ENCODE assay signal across 8 cellular contexts in genomic region chr9:128947423-128948310, GRCh38. TPM values are rescaled to one million over a fixed set of nuclear protein-coding genes. Genes with fewer than 3 reads are reported as not detected.
DNase-seq lines count a peak whose midpoint lies in the region; ATAC-seq and TF ChIP-seq lines count a peak whose summit lies in the region.

DOLK (minus strand) TSS chr9:128947603; CDS start chr9:128947303, 300 bp downstream.
NUP188 (plus strand) TSS chr9:128947699; CDS start chr9:128947720, 21 bp downstream.

- peak within 1 kb of the TSS; percentile 82 for H3K27ac ChIP-seq in Panc1 (ENCODE audit: low read length)
- peak within 1 kb of the TSS; percentile 96 for H3K27ac ChIP-seq in muscle layer of duodenum (ENCODE audit: low read length)

- H3K4me1 Mint-ChIP-seq in activated T-cell treated with anti-CD3 and anti-CD28 coated beads, Interleukin-2, amount 50 U/mL, for 4 hours (ENCODE audit: low read depth): peaks cover 25% of the 10 kb centered on the region

- ATAC-seq in GM21619 (IDR thresholded peaks at IDR 0.05; ENCODE audit: unreplicated experiment) (peak; percentile 69), Panc1 (peak; percentile 92), esophagus mucosa (peak; percentile 90)
- ATAC-seq in activated T-cell treated with anti-CD3 and anti-CD28 coated beads, Interleukin-2, amount 50 U/mL, for 4 hours: peak; percentile 85 to 87

- in situ Hi-C loops in Panc1 (cut with HindIII; ENCODE audit: low pct_unique_long_range_greater_than_20kb, low sequenced_read_pairs): no loop called here

- H3K36me3 ChIP-seq in Panc1 (ENCODE audit: control insufficient read depth, insufficient read depth, low read length) (no peaks in the 10 kb centered on the region), muscle layer of duodenum (ENCODE audit: control insufficient read depth in 1 of 2, insufficient read depth in 2 of 2, low read length in 2 of 2) (peaks cover 10 to 13% of the 10 kb centered on the region in 2 donors)

- no peaks in the 10 kb centered on the region for H3K27me3 Mint-ChIP-seq in activated T-cell treated with anti-CD3 and anti-CD28 coated beads, Interleukin-2, amount 50 U/mL, for 4 hours (ENCODE audit: low read depth)

- peak within 1 kb of the TSS; percentile 90 for H3K4me3 Mint-ChIP-seq in activated T-cell treated with anti-CD3 and anti-CD28 coated beads, Interleukin-2, amount 50 U/mL, for 4 hours

- peaks cover 12% of the 10 kb centered on the region for H3K36me3 Mint-ChIP-seq in activated T-cell treated with anti-CD3 and anti-CD28 coated beads, Interleukin-2, amount 50 U/mL, for 4 hours (ENCODE audit: insufficient read depth)

- CTCF ChIA-PET in Panc1 (lab: Charles Lee): interaction anchor here (0.7 kb wide), 1 partner anchor 101 kb away, joined by 5 read pairs; no protein-coding TSS in a partner anchor

- no peaks in the 10 kb centered on the region for H3K27me3 ChIP-seq in Panc1 (ENCODE audit: control insufficient read depth, insufficient read depth, low read length)
- H3K27me3 ChIP-seq in muscle layer of duodenum (ENCODE audit: low read depth, low read length): no peaks in the 10 kb centered on the region

- H3K9me3 Mint-ChIP-seq in activated T-cell treated with anti-CD3 and anti-CD28 coated beads, Interleukin-2, amount 50 U/mL, for 4 hours: no peaks in the 10 kb centered on the region

- peak within 1 kb of the TSS; percentile 72 for H3K4me3 ChIP-seq in Jurkat, Clone E6-1 (ENCODE audit: low read length)
- H3K4me3 ChIP-seq in Panc1 (ENCODE audit: low read depth in 2 of 2, low read length in 2 of 2): peak within 1 kb of the TSS; percentile 87 to 91
- peak within 1 kb of the TSS; percentile 91 to 93 for H3K4me3 ChIP-seq in muscle layer of duodenum (ENCODE audit: low read depth in 1 of 2, low read length in 2 of 2)

- intact Hi-C loops in Panc1 (cut with micrococcal nuclease; ENCODE audit: unreplicated experiment): no loop called here

- H3K4me1 ChIP-seq in Panc1 (ENCODE audit: control insufficient read depth, insufficient read depth, low read length) (peaks cover 3% of the 10 kb centered on the region), muscle layer of duodenum (ENCODE audit: control insufficient read depth in 1 of 2, insufficient read depth in 2 of 2, low read length in 2 of 2) (peaks cover 6 to 17% of the 10 kb centered on the region in 2 donors)

- no peak for TF ChIP-seq CTCF in Panc1 (IDR thresholded peaks at IDR 0.05)

- H3K9me3 ChIP-seq in Panc1 (ENCODE audit: control insufficient read depth, insufficient read depth, low read depth, low read length) (no peaks in the 10 kb centered on the region), muscle layer of duodenum (ENCODE audit: control insufficient read depth in 1 of 2, low read length in 2 of 2) (no peaks in the 10 kb centered on the region)

- TSS peak; percentile 86 for BruUV-seq in Panc1 (replicated peaks; lab: Mats Ljungman, UMichigan)

- POLR2A ChIA-PET in Panc1 (lab: Charles Lee): interaction anchor here (0.7 kb wide), 1 partner anchor 27 kb away, joined by 8 read pairs; no protein-coding TSS in a partner anchor

- DNase-seq in DMS53 (lab: John Stamatoyannopoulos, UW) (peak; percentile 97), Panc1 (ENCODE audit: low read depth, low spot score) (no peak)
- DNase-seq in Jurkat, Clone E6-1 (ENCODE audit: low read depth, low spot score): peak; percentile 78
- DNase-seq in activated T-cell treated with anti-CD3 and anti-CD28 coated beads, Interleukin-2, amount 50 U/mL, for 4 hours: peak; percentile 100
- peak; percentile 98 for DNase-seq in stimulated activated CD8-positive, alpha-beta memory T cell treated with anti-CD3 and anti-CD28 coated beads, Interleukin-7, amount 100 ng/mL, for 24 hours (ENCODE audit: low read depth)

RNA-seq across cellular contexts. Expression of gene DOLK, which starts in this region (rescaled TPM):
- 10.5 TPM for polyA plus RNA-seq in Jurkat, Clone E6-1 (2012; ENCODE audit: insufficient read depth, insufficient read length)
- total RNA-seq in Panc1 (2021; ENCODE audit: unreplicated experiment) (20.0 TPM), esophagus mucosa (9.2 TPM)
- 20.1 TPM for polyA plus RNA-seq in Panc1 (2012; ENCODE audit: insufficient read length)
- total RNA-seq in activated T-cell treated with anti-CD3 and anti-CD28 coated beads, Interleukin-2, amount 50 U/mL, for 4 hours: 10 to 100 TPM; 14.4 to 15.8 (median 15.2) TPM

RNA-seq across cellular contexts. Expression of gene NUP188, which starts in this region (rescaled TPM):
- polyA plus RNA-seq in Jurkat, Clone E6-1 (2012; ENCODE audit: insufficient read depth, insufficient read length): 118 TPM
- total RNA-seq in Panc1 (2021; ENCODE audit: unreplicated experiment) (69.9 TPM), esophagus mucosa (43.5 TPM)
- 42.6 TPM for polyA plus RNA-seq in Panc1 (2012; ENCODE audit: insufficient read length)
- total RNA-seq in activated T-cell treated with anti-CD3 and anti-CD28 coated beads, Interleukin-2, amount 50 U/mL, for 4 hours: 100 to 1,000 TPM; 166 to 183 (median 167) TPM
